ENCODE assay signal across 1 cellular context in the genomic region with DNA sequence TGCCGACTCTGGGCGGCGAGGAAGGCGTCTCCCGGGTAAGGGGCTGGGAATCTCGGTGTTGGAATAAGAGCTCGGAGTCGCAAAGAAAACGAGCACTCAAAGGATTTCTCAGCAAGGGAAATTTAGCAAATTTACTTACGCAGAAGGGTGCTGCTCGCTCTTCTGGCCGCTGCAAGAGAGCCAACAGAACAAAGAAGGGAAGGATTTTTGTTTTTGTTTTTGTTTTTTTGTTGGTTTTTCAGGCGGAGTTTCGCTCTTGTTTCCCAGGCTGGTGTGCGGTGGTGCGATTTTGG.
TF ChIP-seq lines count a peak whose summit lies in the region.

No MANE protein-coding gene starts in this region.

TF ChIP-seq in HEK293, 187 proteins besides CTCF, POLR2A, EP300 and RAD21 (continued from another document):
- TF ChIP-seq, protein P1, sequence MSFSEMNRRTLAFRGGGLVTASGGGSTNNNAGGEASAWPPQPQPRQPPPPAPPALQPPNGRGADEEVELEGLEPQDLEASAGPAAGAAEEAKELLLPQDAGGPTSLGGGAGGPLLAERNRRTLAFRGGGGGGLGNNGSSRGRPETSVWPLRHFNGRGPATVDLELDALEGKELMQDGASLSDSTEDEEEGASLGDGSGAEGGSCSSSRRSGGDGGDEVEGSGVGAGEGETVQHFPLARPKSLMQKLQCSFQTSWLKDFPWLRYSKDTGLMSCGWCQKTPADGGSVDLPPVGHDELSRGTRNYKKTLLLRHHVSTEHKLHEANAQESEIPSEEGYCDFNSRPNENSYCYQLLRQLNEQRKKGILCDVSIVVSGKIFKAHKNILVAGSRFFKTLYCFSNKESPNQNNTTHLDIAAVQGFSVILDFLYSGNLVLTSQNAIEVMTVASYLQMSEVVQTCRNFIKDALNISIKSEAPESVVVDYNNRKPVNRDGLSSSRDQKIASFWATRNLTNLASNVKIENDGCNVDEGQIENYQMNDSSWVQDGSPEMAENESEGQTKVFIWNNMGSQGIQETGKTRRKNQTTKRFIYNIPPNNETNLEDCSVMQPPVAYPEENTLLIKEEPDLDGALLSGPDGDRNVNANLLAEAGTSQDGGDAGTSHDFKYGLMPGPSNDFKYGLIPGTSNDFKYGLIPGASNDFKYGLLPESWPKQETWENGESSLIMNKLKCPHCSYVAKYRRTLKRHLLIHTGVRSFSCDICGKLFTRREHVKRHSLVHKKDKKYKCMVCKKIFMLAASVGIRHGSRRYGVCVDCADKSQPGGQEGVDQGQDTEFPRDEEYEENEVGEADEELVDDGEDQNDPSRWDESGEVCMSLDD (tag by site-specific recombination; IDR thresholded peaks at IDR 0.05) = 0 out of 2 replicates have a peak, but pooled peaks have one; percentile 4
- TF ChIP-seq IKZF3 (tag by site-specific recombination; IDR thresholded peaks at IDR 0.05) (no peak), EGR2 (tag by site-specific recombination; IDR thresholded peaks at IDR 0.05; ENCODE audit: low read depth) (no peak), KLF7 (tag by site-specific recombination; IDR thresholded peaks at IDR 0.05; ENCODE audit: borderline replicate concordance) (no peak), ZNF629 (tag by site-specific recombination; IDR thresholded peaks at IDR 0.05) (no peak; the same call in 1 of the 2 replicates), ZNF830 (tag by site-specific recombination; IDR thresholded peaks at IDR 0.05; ENCODE audit: low read depth) (no peak), ZNF221 (tag by site-specific recombination; IDR thresholded peaks at IDR 0.05; ENCODE audit: borderline replicate concordance) (no peak), TRIM28 (IDR thresholded peaks at IDR 0.05; ENCODE audit: borderline replicate concordance, low read length) (no peak), ZNF660 (tag by site-specific recombination; IDR thresholded peaks at IDR 0.05) (no peak), ZNF341 (tag by site-specific recombination; IDR thresholded peaks at IDR 0.05; ENCODE audit: low read depth) (no peak), ZXDB (tag by site-specific recombination; IDR thresholded peaks at IDR 0.05) (0 out of 2 replicates have a peak, but pooled peaks have one; percentile 36), ZNF404 (tag by site-specific recombination; IDR thresholded peaks at IDR 0.05) (no peak), ZNF391 (tag by site-specific recombination; IDR thresholded peaks at IDR 0.05; ENCODE audit: borderline replicate concordance, low read depth) (no peak)
- TF ChIP-seq, protein P2, sequence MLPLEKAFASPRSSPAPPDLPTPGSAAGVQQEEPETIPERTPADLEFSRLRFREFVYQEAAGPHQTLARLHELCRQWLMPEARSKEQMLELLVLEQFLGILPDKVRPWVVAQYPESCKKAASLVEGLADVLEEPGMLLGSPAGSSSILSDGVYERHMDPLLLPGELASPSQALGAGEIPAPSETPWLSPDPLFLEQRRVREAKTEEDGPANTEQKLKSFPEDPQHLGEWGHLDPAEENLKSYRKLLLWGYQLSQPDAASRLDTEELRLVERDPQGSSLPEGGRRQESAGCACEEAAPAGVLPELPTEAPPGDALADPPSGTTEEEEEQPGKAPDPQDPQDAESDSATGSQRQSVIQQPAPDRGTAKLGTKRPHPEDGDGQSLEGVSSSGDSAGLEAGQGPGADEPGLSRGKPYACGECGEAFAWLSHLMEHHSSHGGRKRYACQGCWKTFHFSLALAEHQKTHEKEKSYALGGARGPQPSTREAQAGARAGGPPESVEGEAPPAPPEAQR (tag by site-specific recombination; IDR thresholded peaks at IDR 0.05) = 0 out of 2 replicates have a peak, but pooled peaks have one; percentile 7
